ENCODE assay signal across 19 cellular contexts in genomic region chr7:40097728-40098127, GRCh38. TPM values are rescaled to one million over a fixed set of nuclear protein-coding genes. Genes with fewer than 3 reads are reported as not detected.
DNase-seq lines count a peak whose midpoint lies in the region; ATAC-seq and TF ChIP-seq lines count a peak whose summit lies in the region.
"Had no signal": no experiment of that assay in that cellular context is flagged by ENCODE, and none has a peak within 500 bp of the region (broad histone marks: within the 10 kb centered on the region; RNA-seq: fewer than 3 reads in every experiment).

No MANE protein-coding gene starts in this region.

- no peak for TF ChIP-seq CTCF in natural killer cell (IDR thresholded peaks at IDR 0.05)
- no peak for TF ChIP-seq CTCF in WTC11 (IDR thresholded peaks at IDR 0.05)
- no peak for TF ChIP-seq CTCF in nephron (IDR thresholded peaks at IDR 0.05; ENCODE audit: unreplicated experiment in 3 of 3)
- TF ChIP-seq CTCF in colonic mucosa (IDR thresholded peaks at IDR 0.05) = no peak

- H3K4me3 Mint-ChIP-seq in natural killer cell = no peak overlapping the region
- no peak overlapping the region for H3K4me3 Mint-ChIP-seq in natural killer cell treated with Interleukin-12 subunit alpha and Interleukin-12 subunit beta and Interleukin-15 and Interleukin-18, amount 100 ng/mL, for 72 hours
- H3K4me3 Mint-ChIP-seq in WTC11 = no peak overlapping the region
- H3K4me3 Mint-ChIP-seq in nephron = no peak overlapping the region
- H3K4me3 Mint-ChIP-seq: H9 had no signal

- no peak overlapping the region for H3K27ac ChIP-seq in colonic mucosa
- H3K27ac ChIP-seq: C4-2B had no signal

- H3K36me3 Mint-ChIP-seq in natural killer cell (peaks cover 9% of the 10 kb centered on the region), WTC11 (peaks cover 20% of the 10 kb centered on the region), nephron (ENCODE audit: low read depth) (peaks cover 33% of the 10 kb centered on the region)
- H3K36me3 Mint-ChIP-seq in natural killer cell treated with Interleukin-12 subunit alpha and Interleukin-12 subunit beta and Interleukin-15 and Interleukin-18, amount 100 ng/mL, for 72 hours = peaks cover 14% of the 10 kb centered on the region

- H3K36me3 ChIP-seq in colonic mucosa = no peaks in the 10 kb centered on the region

- no peak for ATAC-seq in natural killer cell
- no peak for ATAC-seq in natural killer cell treated with Interleukin-12 subunit alpha and Interleukin-12 subunit beta and Interleukin-15 and Interleukin-18, amount 100 ng/mL, for 72 hours
- ATAC-seq in WTC11 = no peak

- H3K4me3 ChIP-seq in colonic mucosa = no peak overlapping the region

- H3K27me3 ChIP-seq in colonic mucosa = no peaks in the 10 kb centered on the region

- H3K9me3 ChIP-seq in colonic mucosa = no peaks in the 10 kb centered on the region

- H3K27ac Mint-ChIP-seq in natural killer cell = peak overlapping the region; percentile 7 to 42
- H3K27ac Mint-ChIP-seq in natural killer cell treated with Interleukin-12 subunit alpha and Interleukin-12 subunit beta and Interleukin-15 and Interleukin-18, amount 100 ng/mL, for 72 hours = no peak overlapping the region
- H3K27ac Mint-ChIP-seq in WTC11 = peak overlapping the region; percentile 76; the same call in 1 of the 2 replicates
- H3K27ac Mint-ChIP-seq in nephron = peak overlapping the region; percentile 17 to 65 (median 33)

- H3K27me3 Mint-ChIP-seq in natural killer cell (ENCODE audit: low read depth in 2 of 2) (no peaks in the 10 kb centered on the region), WTC11 (ENCODE audit: low read depth) (no peaks in the 10 kb centered on the region), nephron (ENCODE audit: low read depth) (no peaks in the 10 kb centered on the region)
- no peaks in the 10 kb centered on the region for H3K27me3 Mint-ChIP-seq in natural killer cell treated with Interleukin-12 subunit alpha and Interleukin-12 subunit beta and Interleukin-15 and Interleukin-18, amount 100 ng/mL, for 72 hours

- POLR2A ChIA-PET in WTC11 (lab: Charles Lee) = interaction anchor here (0.7 kb wide), 1 partner anchor 151 kb away, joined by 5 read pairs; no protein-coding TSS in a partner anchor

- CTCF ChIA-PET in WTC11 (lab: Charles Lee) = interaction anchor here (0.6 kb wide), 1 partner anchor 85 kb away, joined by 3 read pairs; no protein-coding TSS in a partner anchor

- H3K9ac ChIP-seq in colonic mucosa (ENCODE audit: low read depth in 2 of 2, low read length in 2 of 2) = no peak overlapping the region

- intact Hi-C loops in natural killer cell (cut with micrococcal nuclease) = no loop called here
- intact Hi-C loops in colonic mucosa (cut with DNase I) = no loop called here

- DNase-seq in natural killer cell (no peak), WTC11 (ENCODE audit: low spot score) (no peak), NCI-H446 treated with DMSO at 0.1 percent for 48 hours (lab: John Stamatoyannopoulos, UW) (no peak), GM03348 (ENCODE audit: low spot score) (no peak), colonic mucosa (no peak), D341Med (ENCODE audit: low spot score) (no peak)
- no peak for DNase-seq in natural killer cell treated with Interleukin-12 subunit alpha and Interleukin-12 subunit beta and Interleukin-15 and Interleukin-18, amount 100 ng/mL, for 72 hours (ENCODE audit: low spot score)
- DNase-seq: COR-L47; DMS153; H9; NCI-H1105 treated with DMSO at 0.1 percent for 48 hours; NCI-H1694 treated with DMSO at 0.1 percent for 48 hours; NCI-H226; NCI-H526; NK-92 treated with Interleukin-12 subunit alpha and Interleukin-12 subunit beta, amount 100 ng/mL, for 24 hours; OCI-M1; RPMI8226 had no signal

- H3K9me3 Mint-ChIP-seq in natural killer cell (no peaks in the 10 kb centered on the region), WTC11 (no peaks in the 10 kb centered on the region), nephron (no peaks in the 10 kb centered on the region)
- no peaks in the 10 kb centered on the region for H3K9me3 Mint-ChIP-seq in natural killer cell treated with Interleukin-12 subunit alpha and Interleukin-12 subunit beta and Interleukin-15 and Interleukin-18, amount 100 ng/mL, for 72 hours
- H3K9me3 Mint-ChIP-seq: H9 had no signal

- no peaks in the 10 kb centered on the region for H3K4me1 ChIP-seq in colonic mucosa

- H3K4me1 Mint-ChIP-seq in natural killer cell (no peaks in the 10 kb centered on the region), WTC11 (peaks cover 24% of the 10 kb centered on the region), nephron (peaks cover 12% of the 10 kb centered on the region)
- peaks cover 0 to 4% of the 10 kb centered on the region in 2 donors for H3K4me1 Mint-ChIP-seq in natural killer cell treated with Interleukin-12 subunit alpha and Interleukin-12 subunit beta and Interleukin-15 and Interleukin-18, amount 100 ng/mL, for 72 hours (ENCODE audit: low read depth in 2 of 2)

TF ChIP-seq in WTC11, 78 proteins besides CTCF, POLR2A, EP300 and RAD21:
- TF ChIP-seq MYBL2 (CRISPR knock-in tag; IDR thresholded peaks at IDR 0.05) (no peak), ZNF425 (CRISPR knock-in tag; conservative IDR thresholded peaks at IDR 0.05) (no peak), CREM (CRISPR knock-in tag; IDR thresholded peaks at IDR 0.05) (no peak), NR2C2 (CRISPR knock-in tag; IDR thresholded peaks at IDR 0.05) (no peak), HMGA2 (CRISPR knock-in tag; IDR thresholded peaks at IDR 0.05) (no peak), ZBTB43 (CRISPR knock-in tag; IDR thresholded peaks at IDR 0.05) (no peak), NFYB (CRISPR knock-in tag; conservative IDR thresholded peaks at IDR 0.05; ENCODE audit: low read depth) (no peak), ATF1 (CRISPR knock-in tag; IDR thresholded peaks at IDR 0.05) (no peak), TEAD1 (CRISPR knock-in tag; IDR thresholded peaks at IDR 0.05) (no peak), RORB (CRISPR knock-in tag; IDR thresholded peaks at IDR 0.05) (no peak), RELA (CRISPR knock-in tag; IDR thresholded peaks at IDR 0.05; ENCODE audit: borderline replicate concordance) (no peak), MAX (CRISPR knock-in tag; IDR thresholded peaks at IDR 0.05) (no peak), ZNF138 (CRISPR knock-in tag; conservative IDR thresholded peaks at IDR 0.05) (no peak)

RNA-seq across cellular contexts. Expression of gene MPLKIP, which starts 36.7 kb away (rescaled TPM):
- 10 to 100 TPM; 16.0 to 26.9 (median 17.1) TPM for total RNA-seq in natural killer cell
- 10 to 100 TPM; 25.7 to 30.1 TPM for total RNA-seq in natural killer cell treated with Interleukin-12 subunit alpha and Interleukin-12 subunit beta and Interleukin-15 and Interleukin-18, amount 100 ng/mL, for 72 hours
- 55.4 to 63.0 TPM (median 61.6 TPM) in 3 replicates for total RNA-seq in WTC11 (2021)
- 10 to 100 TPM; 50.4 to 54.3 TPM for total RNA-seq in colonic mucosa

RNA-seq across cellular contexts. Expression of gene SUGCT, which starts 37.1 kb away (rescaled TPM):
- under 1 TPM in 2 of 3 donors, not detected in 1; 0.40 to 0.59 TPM for total RNA-seq in natural killer cell
- total RNA-seq in natural killer cell treated with Interleukin-12 subunit alpha and Interleukin-12 subunit beta and Interleukin-15 and Interleukin-18, amount 100 ng/mL, for 72 hours = 1 to 10 TPM in 1 of 2 donors, under 1 TPM in 1; 0.74 to 1.3 TPM
- 4.6 to 7.4 TPM (median 7.2 TPM) in 3 replicates for total RNA-seq in WTC11 (2021)
- 10 to 100 TPM in 1 of 2 donors, 1 to 10 TPM in 1; 3.6 to 15.1 TPM for total RNA-seq in colonic mucosa

Comparison
In these comparisons a context has a peak if more than half of its experiments do, and no peak if none do; other contexts are left out.
1. H3K27ac Mint-ChIP-seq: peak in natural killer cell (2 of 2), WTC11 (single experiment) and nephron (3 of 3); none in natural killer cell treated with Interleukin-12 subunit alpha and Interleukin-12 subunit beta and Interleukin-15 and Interleukin-18, amount 100 ng/mL, for 72 hours (0 of 2).